ENCODE assay signal across 8 cellular contexts in genomic region chr4:69823481-69824186, GRCh38. TPM values are rescaled to one million over a fixed set of nuclear protein-coding genes. Genes with fewer than 3 reads are reported as not detected.
DNase-seq lines count a peak whose midpoint lies in the region; TF ChIP-seq lines count a peak whose summit lies in the region.

No MANE protein-coding gene starts in this region.

- H3K27ac ChIP-seq in spleen: no peak overlapping the region

- 65 to 74% (median 69%) methylated on average over 8 of the region's 8 CpGs for WGBS in spleen, 5 donors

- no peaks in the 10 kb centered on the region for H3K36me3 ChIP-seq in spleen
- no peaks in the 10 kb centered on the region for H3K36me3 ChIP-seq in H7 (replicated peaks; ENCODE audit: control insufficient read depth, insufficient read depth, low read length)

- H3K4me1 ChIP-seq in spleen: peaks cover 0 to 6% (median 0%) of the 10 kb centered on the region in 6 donors

- TF ChIP-seq CTCF in epithelial cell of proximal tubule (conservative IDR thresholded peaks at IDR 0.05; ENCODE audit: low read depth, low read length) (peak; percentile 91), spleen (IDR thresholded peaks at IDR 0.05 in 8 of 11, conservative IDR thresholded peaks at IDR 0.05 in 3 of 11) (peak in 9 of 11 experiments; percentile 8 to 71 (median 51))

- no peak for TF ChIP-seq POLR2A in spleen (IDR thresholded peaks at IDR 0.05)

- DNase-seq in NCI-H82 (lab: John Stamatoyannopoulos, UW) (peak; percentile 42), NCI-H82 treated with DMSO at 0.1 percent for 48 hours (lab: John Stamatoyannopoulos, UW; ENCODE audit: unreplicated experiment) (no peak), H4 (ENCODE audit: low spot score) (peak; percentile 80), LoVo (ENCODE audit: low spot score) (peak; percentile 64), T-helper 9 cell (peak; percentile 18), epithelial cell of proximal tubule (ENCODE audit: low read depth) (no peak), spleen (peak; percentile 73), H7 (no peak)

- H3K27me3 ChIP-seq in spleen (replicated peaks in 1 of 7) (no peaks in the 10 kb centered on the region), H7 (ENCODE audit: control insufficient read depth, insufficient read depth, low read length) (no peaks in the 10 kb centered on the region)

- H3K4me3 ChIP-seq in epithelial cell of proximal tubule (ENCODE audit: low read depth, low read length) (no peak overlapping the region), spleen (no peak overlapping the region), H7 (ENCODE audit: insufficient read depth, low read depth, low read length) (no peak overlapping the region)

- intact Hi-C loops in spleen (cut with DNase I; ENCODE audit: low total_unique reads): no loop called here

- H3K9me3 ChIP-seq in spleen: peaks cover 0 to 6% (median 0%) of the 10 kb centered on the region in 8 donors

RNA-seq across cellular contexts. Expression of gene SULT1E1, which starts 36.3 kb away (rescaled TPM):
- 1.6 and 3.1 TPM in 2 replicates for total RNA-seq in H4 (2014; rRNA removed; shearing (Covaris generic))
- 0.43 TPM in 1 of 2 replicates, not detected in the other for total RNA-seq in epithelial cell of proximal tubule
- total RNA-seq in spleen: not detected
- not detected for polyA plus RNA-seq in spleen
- total RNA-seq in H7 (2014; rRNA removed; shearing (Covaris generic)): not detected in 2 replicates

Comparison
In these comparisons a context has a peak if more than half of its experiments do, and no peak if none do; other contexts are left out.
1. DNase-seq: peak in NCI-H82 (single experiment), H4 (single experiment), LoVo (single experiment), T-helper 9 cell (single experiment) and spleen (single experiment); none in NCI-H82 treated with DMSO at 0.1 percent for 48 hours (single experiment), epithelial cell of proximal tubule (single experiment) and H7 (single experiment).